8 cellular contexts compared by ENCODE assay signal in genomic region chr10:77636286-77636966, GRCh38. TPM values are rescaled to one million over a fixed set of nuclear protein-coding genes. Genes with fewer than 3 reads are reported as not detected.
DNase-seq lines count a peak whose midpoint lies in the region; ATAC-seq, FAIRE-seq and TF ChIP-seq lines count a peak whose summit lies in the region.
"Had no signal": no experiment of that assay in that cellular context is flagged by ENCODE, and none has a peak within 500 bp of the region (broad histone marks: within the 10 kb centered on the region; RNA-seq: fewer than 3 reads in every experiment).

No MANE protein-coding gene starts in this region.

- dilution Hi-C loops in keratinocyte (cut with MboI; ENCODE audit: extremely low pct_ligation_motif_present, low sequenced_read_pairs), result no loop called here

- H4K20me1 ChIP-seq in keratinocyte (ENCODE audit: control insufficient read depth, extremely low read depth, insufficient read depth, low read length), result no peaks in the 10 kb centered on the region

- peak overlapping the region; percentile 88 for H3K4me2 ChIP-seq in keratinocyte (ENCODE audit: control insufficient read depth, extremely low read depth, insufficient read depth, low read depth, low read length)

- H2AFZ ChIP-seq in keratinocyte (ENCODE audit: control insufficient read depth, low read length), result no peak overlapping the region

- H3K27ac ChIP-seq in ascending aorta (peak overlapping the region; percentile 79 to 86), keratinocyte (ENCODE audit: control insufficient read depth, insufficient read depth, low read length) (no peak overlapping the region)

- no peaks in the 10 kb centered on the region for H3K36me3 ChIP-seq in ascending aorta
- H3K36me3 ChIP-seq in keratinocyte (ENCODE audit: control insufficient read depth in 2 of 2, extremely low read depth in 1 of 2, insufficient read depth in 2 of 2, low read length in 2 of 2), result no peaks in the 10 kb centered on the region

- intact Hi-C loops in ascending aorta (cut with DNase I), result loop anchor here (2.0 to 5.0 kb wide), 4 partner anchors 74 to 389 kb away; no protein-coding TSS in a partner anchor

- DNase-seq in HK-2 (ENCODE audit: unreplicated experiment) (peak; percentile 46), ascending aorta (ENCODE audit: low spot score in 2 of 2) (peak in 1 of 2 donors; percentile 64), keratinocyte (ENCODE audit: low read depth, low spot score) (no peak), NCI-H2227 (lab: John Stamatoyannopoulos, UW; ENCODE audit: unreplicated experiment) (no peak)
- DNase-seq in stimulated activated naive CD8-positive, alpha-beta T cell treated with anti-CD3 and anti-CD28 coated beads, Interleukin-15, amount 100 ng/mL, for 72 hours, result no peak

- H3K4me1 ChIP-seq in ascending aorta (peaks cover 9 to 50% of the 10 kb centered on the region in 2 donors), keratinocyte (ENCODE audit: control insufficient read depth, extremely low read depth, insufficient read depth, low read length) (peaks cover 7% of the 10 kb centered on the region)

- no peak for ATAC-seq in stimulated activated naive CD8-positive, alpha-beta T cell treated with anti-CD3 and anti-CD28 coated beads, Interleukin-15, amount 100 ng/mL, for 72 hours
- no peak for ATAC-seq in GM21528 (IDR thresholded peaks at IDR 0.05; ENCODE audit: low FRiP score, unreplicated experiment)
- no peak for ATAC-seq in GM21515 (IDR thresholded peaks at IDR 0.05; ENCODE audit: unreplicated experiment)

- H3K4me1 Mint-ChIP-seq in stimulated activated naive CD8-positive, alpha-beta T cell treated with anti-CD3 and anti-CD28 coated beads, Interleukin-15, amount 100 ng/mL, for 72 hours, result peaks cover 17% of the 10 kb centered on the region

- no peaks in the 10 kb centered on the region for H3K9me3 ChIP-seq in ascending aorta
- no peaks in the 10 kb centered on the region for H3K9me3 ChIP-seq in keratinocyte (ENCODE audit: control insufficient read depth, low read depth, low read length)

- peak overlapping the region; percentile 40 for H3K9ac ChIP-seq in keratinocyte (ENCODE audit: control insufficient read depth, extremely low read depth, insufficient read depth, low read length)

- H3K9me3 Mint-ChIP-seq in stimulated activated naive CD8-positive, alpha-beta T cell treated with anti-CD3 and anti-CD28 coated beads, Interleukin-15, amount 100 ng/mL, for 72 hours, result no peaks in the 10 kb centered on the region
- H3K9me3 Mint-ChIP-seq: activated T-helper 1 cell treated with anti-CD3 and anti-CD28 coated beads, Interleukin-12 subunit alpha, Interleukin-12 subunit beta, Interleukin-2, Interleukin-4 antibody, amounts not matched to agents 30 ng/mL and 10 ng/mL and 1 ng/mL, durations not matched to agents 14 hours and 24 hours and 36 hours had no signal

- TF ChIP-seq CTCF in ascending aorta (IDR thresholded peaks at IDR 0.05) (peak in 2 of 3 experiments; percentile 20 to 31), keratinocyte (optimal IDR thresholded peaks at IDR 0.05 in 1 of 3, IDR thresholded peaks at IDR 0.05 in 1 of 3, conservative IDR thresholded peaks at IDR 0.05 in 1 of 3; ENCODE audit: extremely low read depth in 1 of 3, insufficient read depth in 2 of 3, low read length in 3 of 3) (no peak)

- H3K4me3 ChIP-seq in ascending aorta, result peak overlapping the region; percentile 75 to 76
- peak overlapping the region; percentile 57 to 79 (median 78) for H3K4me3 ChIP-seq in keratinocyte (ENCODE audit: control insufficient read depth in 2 of 3, extremely low read depth in 1 of 3, insufficient read depth in 2 of 3, low read depth in 1 of 3, low read length in 3 of 3)

- H3K4me3 Mint-ChIP-seq in stimulated activated naive CD8-positive, alpha-beta T cell treated with anti-CD3 and anti-CD28 coated beads, Interleukin-15, amount 100 ng/mL, for 72 hours, result peak overlapping the region; percentile 68 to 70
- H3K4me3 Mint-ChIP-seq: activated T-helper 1 cell treated with anti-CD3 and anti-CD28 coated beads, Interleukin-12 subunit alpha, Interleukin-12 subunit beta, Interleukin-2, Interleukin-4 antibody, amounts not matched to agents 30 ng/mL and 10 ng/mL and 1 ng/mL, durations not matched to agents 14 hours and 24 hours and 36 hours had no signal

- no peak overlapping the region for H3K27ac Mint-ChIP-seq in stimulated activated naive CD8-positive, alpha-beta T cell treated with anti-CD3 and anti-CD28 coated beads, Interleukin-15, amount 100 ng/mL, for 72 hours
- H3K27ac Mint-ChIP-seq: activated T-helper 1 cell treated with anti-CD3 and anti-CD28 coated beads, Interleukin-12 subunit alpha, Interleukin-12 subunit beta, Interleukin-2, Interleukin-4 antibody, amounts not matched to agents 30 ng/mL and 10 ng/mL and 1 ng/mL, durations not matched to agents 14 hours and 24 hours and 36 hours had no signal

- no peaks in the 10 kb centered on the region for H3K9me1 ChIP-seq in keratinocyte (ENCODE audit: control insufficient read depth, extremely low read depth, insufficient read depth, low read length)

- H3K79me2 ChIP-seq in keratinocyte (ENCODE audit: control insufficient read depth, insufficient read depth, low read length), result no peaks in the 10 kb centered on the region

- H3K27me3 ChIP-seq in ascending aorta (no peaks in the 10 kb centered on the region), keratinocyte (ENCODE audit: control insufficient read depth, extremely low read depth, insufficient read depth, low read length) (peaks cover 17% of the 10 kb centered on the region)

- FAIRE-seq in keratinocyte (lab: Jason Lieb, UNC), result no peak

- H3K27me3 Mint-ChIP-seq in stimulated activated naive CD8-positive, alpha-beta T cell treated with anti-CD3 and anti-CD28 coated beads, Interleukin-15, amount 100 ng/mL, for 72 hours, result peaks cover 93% of the 10 kb centered on the region

RNA-seq across cellular contexts. Expression of gene KCNMA1, which starts 1.2 kb away (rescaled TPM):
- total RNA-seq in ascending aorta, result 28.6 TPM
- 5.0 to 6.8 TPM (median 6.3 TPM) in 3 replicates for polyA plus RNA-seq in keratinocyte
- polyA plus RNA-seq in keratinocyte (2011; ENCODE audit: low read depth), result 1.1 TPM
- 2.7 and 2.8 TPM in 2 replicates for polyA plus RNA-seq in keratinocyte (2011; cell fraction: cytosol; rRNA removed)
- 4.7 and 8.1 TPM in 2 replicates for polyA plus RNA-seq in keratinocyte (2011; cell fraction: nucleus; rRNA removed)
- 2.9 and 5.4 TPM in 2 replicates for polyA plus RNA-seq in keratinocyte (2012; ENCODE audit: low replicate concordance)
- polyA minus RNA-seq in keratinocyte, result 11.5 to 19.4 TPM (median 14.3 TPM) in 3 replicates
- 3.6 TPM for polyA minus RNA-seq in keratinocyte (2011; cell fraction: cytosol; rRNA and poly(A)+ RNA removed)
- 8.5 and 18.3 TPM in 2 replicates for polyA minus RNA-seq in keratinocyte (2011; cell fraction: nucleus; rRNA and poly(A)+ RNA removed)
- total RNA-seq: activated T-helper 1 cell treated with anti-CD3 and anti-CD28 coated beads, Interleukin-12 subunit alpha, Interleukin-12 subunit beta, Interleukin-2, Interleukin-4 antibody, amounts not matched to agents 30 ng/mL and 10 ng/mL and 1 ng/mL, durations not matched to agents 14 hours and 24 hours and 36 hours had no signal

Comparison
In these comparisons a context has a peak if more than half of its experiments do, and no peak if none do; other contexts are left out.
1. CTCF ChIP-seq: peak in ascending aorta (2 of 3); none in keratinocyte (0 of 3).